Comparison of ENCODE assay signal across 1 cellular context in genomic region chr1:1298861-1299685, GRCh38.
A peak's percentile ranks its signal among the peaks of the same experiment; 100 is the strongest.
TF ChIP-seq lines count a peak whose summit lies in the region.

No MANE protein-coding gene starts in this region.

TF ChIP-seq in H1, 55 proteins besides CTCF, POLR2A, EP300 and RAD21:
- TF ChIP-seq CREB1 (IDR thresholded peaks at IDR 0.05) (0 out of 2 replicates have a peak, but pooled peaks have one; percentile 21), BACH1 (IDR thresholded peaks at IDR 0.05; ENCODE audit: low read length) (0 out of 2 replicates have a peak, but pooled peaks have one; percentile 21), SIN3A (conservative IDR thresholded peaks at IDR 0.05 in 1 of 2, IDR thresholded peaks at IDR 0.05 in 1 of 2; ENCODE audit: low read depth in 1 of 2, low read length in 2 of 2) (peak; percentile 83 to 95; a peak in 2 of 4 replicates), HDAC2 (IDR thresholded peaks at IDR 0.05; ENCODE audit: borderline replicate concordance in 1 of 2, low read depth in 2 of 2, low read length in 2 of 2) (0 out of 4 replicates have a peak, but pooled peaks of 1 of the 2 experiments have one; percentile 56), MAX (IDR thresholded peaks at IDR 0.05) (peak; percentile 59), CBX5 (IDR thresholded peaks at IDR 0.05; ENCODE audit: low read depth, low read length) (no peak), GABPA (IDR thresholded peaks at IDR 0.05; ENCODE audit: borderline replicate concordance, insufficient read depth, low read length) (peak; percentile 71; the same call in 1 of the 2 replicates), SP4 (IDR thresholded peaks at IDR 0.05; ENCODE audit: low read length) (no peak)
